Comparison of ENCODE assay signal across 15 cellular contexts in genomic region chr12:64566882-64567517, GRCh38. TPM values are rescaled to one million over a fixed set of nuclear protein-coding genes. Genes with fewer than 3 reads are reported as not detected.
DNase-seq lines count a peak whose midpoint lies in the region; ATAC-seq and TF ChIP-seq lines count a peak whose summit lies in the region.
"Had no signal": no experiment of that assay in that cellular context is flagged by ENCODE, and none has a peak within 500 bp of the region (broad histone marks: within the 10 kb centered on the region; RNA-seq: fewer than 3 reads in every experiment).

No MANE protein-coding gene starts in this region.

- H3K27me3 ChIP-seq in breast epithelium, result no peaks in the 10 kb centered on the region
- H3K27me3 ChIP-seq: foreskin keratinocyte had no signal

- no peak for TF ChIP-seq POLR2A in breast epithelium (IDR thresholded peaks at IDR 0.05)

- H3K4me3 Mint-ChIP-seq in MCF 10A (ENCODE audit: unreplicated experiment) (no peak overlapping the region), glutamatergic neuron (ENCODE audit: unreplicated experiment) (no peak overlapping the region)
- no peak overlapping the region for H3K4me3 Mint-ChIP-seq in activated naive CD8-positive, alpha-beta T cell treated with anti-CD3 and anti-CD28 coated beads, Interleukin-2, amount 50 U/mL, for 24 hours
- H3K4me3 Mint-ChIP-seq: activated naive CD8-positive, alpha-beta T cell treated with anti-CD3 and anti-CD28 coated beads, Interleukin-2, amount 10 ng/mL, durations not matched to agents 7 days and 5 days; T-cell had no signal

- BruUV-seq in MCF 10A (replicated peaks; lab: Mats Ljungman, UMichigan), result no TSS peak

- no peaks in the 10 kb centered on the region for H3K36me3 ChIP-seq in breast epithelium
- no peaks in the 10 kb centered on the region for H3K36me3 ChIP-seq in mucosa of descending colon (ENCODE audit: low read depth)

- no peak for TF ChIP-seq CTCF in breast epithelium (IDR thresholded peaks at IDR 0.05)
- no peak for TF ChIP-seq CTCF in MCF 10A (IDR thresholded peaks at IDR 0.05; ENCODE audit: unreplicated experiment)
- no peak for TF ChIP-seq CTCF in glutamatergic neuron (IDR thresholded peaks at IDR 0.05; ENCODE audit: partially characterized antibody, unreplicated experiment)
- no peak for TF ChIP-seq CTCF in mucosa of descending colon (IDR thresholded peaks at IDR 0.05)

- H3K9me3 ChIP-seq in breast epithelium (no peaks in the 10 kb centered on the region), mucosa of descending colon (no peaks in the 10 kb centered on the region)

- DNase-seq in breast epithelium (ENCODE audit: low spot score in 2 of 2) (no peak), MCF 10A (ENCODE audit: unreplicated experiment) (no peak), NCI-H82 (lab: John Stamatoyannopoulos, UW) (peak; percentile 92), glutamatergic neuron (peak; percentile 19), mucosa of descending colon (no peak), SHP77 (lab: John Stamatoyannopoulos, UW) (no peak)
- DNase-seq in activated naive CD8-positive, alpha-beta T cell treated with anti-CD3 and anti-CD28 coated beads, Interleukin-2, amount 50 U/mL, for 24 hours, result no peak
- DNase-seq in activated CD8-positive, alpha-beta memory T cell treated with anti-CD3 and anti-CD28 coated beads, Interleukin-2, amount 50 U/mL, for 4 hours, result no peak
- DNase-seq: ACHN; activated naive CD8-positive, alpha-beta T cell treated with anti-CD3 and anti-CD28 coated beads, Interleukin-2, amount 10 ng/mL, durations not matched to agents 7 days and 5 days; activated T-cell treated with anti-CD3 and anti-CD28 coated beads for 4 hours; foreskin keratinocyte; T-cell had no signal

- POLR2A ChIA-PET in MCF 10A (lab: Yijun Ruan, JAX), result no interaction called here

- H3K27me3 Mint-ChIP-seq in MCF 10A (ENCODE audit: insufficient read depth, unreplicated experiment) (no peaks in the 10 kb centered on the region), glutamatergic neuron (ENCODE audit: unreplicated experiment) (no peaks in the 10 kb centered on the region)
- H3K27me3 Mint-ChIP-seq in activated naive CD8-positive, alpha-beta T cell treated with anti-CD3 and anti-CD28 coated beads, Interleukin-2, amount 50 U/mL, for 24 hours, result no peaks in the 10 kb centered on the region
- H3K27me3 Mint-ChIP-seq: activated naive CD8-positive, alpha-beta T cell treated with anti-CD3 and anti-CD28 coated beads, Interleukin-2, amount 10 ng/mL, durations not matched to agents 7 days and 5 days; T-cell had no signal

- H3K4me3 ChIP-seq in breast epithelium (no peak overlapping the region), mucosa of descending colon (no peak overlapping the region)
- H3K4me3 ChIP-seq: PC-9 had no signal

- H3K27ac ChIP-seq in breast epithelium, result peak overlapping the region; percentile 34 to 54
- H3K27ac ChIP-seq: foreskin keratinocyte, PC-9 had no signal

- no peak for ATAC-seq in mucosa of descending colon
- ATAC-seq in activated naive CD8-positive, alpha-beta T cell treated with anti-CD3 and anti-CD28 coated beads, Interleukin-2, amount 50 U/mL, for 24 hours, result no peak
- ATAC-seq: foreskin keratinocyte, HCT116, T-cell had no signal

- H3K4me1 Mint-ChIP-seq in MCF 10A (ENCODE audit: insufficient read depth, unreplicated experiment) (no peaks in the 10 kb centered on the region), glutamatergic neuron (ENCODE audit: low read depth, unreplicated experiment) (peaks cover 15% of the 10 kb centered on the region)
- H3K4me1 Mint-ChIP-seq in activated naive CD8-positive, alpha-beta T cell treated with anti-CD3 and anti-CD28 coated beads, Interleukin-2, amount 50 U/mL, for 24 hours, result peaks cover 8% of the 10 kb centered on the region

- H3K36me3 Mint-ChIP-seq in MCF 10A (ENCODE audit: insufficient read depth, unreplicated experiment) (no peaks in the 10 kb centered on the region), glutamatergic neuron (ENCODE audit: unreplicated experiment) (peaks cover 6% of the 10 kb centered on the region)
- H3K36me3 Mint-ChIP-seq in activated naive CD8-positive, alpha-beta T cell treated with anti-CD3 and anti-CD28 coated beads, Interleukin-2, amount 50 U/mL, for 24 hours (ENCODE audit: low read depth), result no peaks in the 10 kb centered on the region
- H3K36me3 Mint-ChIP-seq: activated naive CD8-positive, alpha-beta T cell treated with anti-CD3 and anti-CD28 coated beads, Interleukin-2, amount 10 ng/mL, durations not matched to agents 7 days and 5 days; T-cell had no signal

- CTCF ChIA-PET in MCF 10A (lab: Yijun Ruan, JAX), result interaction anchor here (0.6 to 2.2 kb wide), 2 partner anchors 12 to 17 kb away, joined by 3 to 9 read pairs; no protein-coding TSS in a partner anchor

- intact Hi-C loops in breast epithelium (cut with DNase I; ENCODE audit: low total_unique reads) (no loop called here), MCF 10A (cut with micrococcal nuclease) (no loop called here), mucosa of descending colon (cut with DNase I, micrococcal nuclease) (no loop called here)

- no peak overlapping the region for H3K27ac Mint-ChIP-seq in MCF 10A (ENCODE audit: low read depth, unreplicated experiment)
- no peak overlapping the region for H3K27ac Mint-ChIP-seq in glutamatergic neuron (ENCODE audit: unreplicated experiment)
- no peak overlapping the region for H3K27ac Mint-ChIP-seq in activated naive CD8-positive, alpha-beta T cell treated with anti-CD3 and anti-CD28 coated beads, Interleukin-2, amount 50 U/mL, for 24 hours
- H3K27ac Mint-ChIP-seq: activated naive CD8-positive, alpha-beta T cell treated with anti-CD3 and anti-CD28 coated beads, Interleukin-2, amount 10 ng/mL, durations not matched to agents 7 days and 5 days had no signal

- H3K9me3 Mint-ChIP-seq in MCF 10A (ENCODE audit: unreplicated experiment), result no peaks in the 10 kb centered on the region
- no peaks in the 10 kb centered on the region for H3K9me3 Mint-ChIP-seq in glutamatergic neuron (ENCODE audit: unreplicated experiment)
- no peaks in the 10 kb centered on the region for H3K9me3 Mint-ChIP-seq in activated naive CD8-positive, alpha-beta T cell treated with anti-CD3 and anti-CD28 coated beads, Interleukin-2, amount 50 U/mL, for 24 hours
- H3K9me3 Mint-ChIP-seq: activated naive CD8-positive, alpha-beta T cell treated with anti-CD3 and anti-CD28 coated beads, Interleukin-2, amount 10 ng/mL, durations not matched to agents 7 days and 5 days; T-cell had no signal

- H3K4me1 ChIP-seq in breast epithelium (no peaks in the 10 kb centered on the region), mucosa of descending colon (ENCODE audit: low read depth) (peaks cover 20% of the 10 kb centered on the region)
- H3K4me1 ChIP-seq: foreskin keratinocyte had no signal

RNA-seq across cellular contexts. Expression of gene RASSF3, which starts 43.3 kb away (rescaled TPM):
- 10 to 100 TPM; 23.4 to 28.4 (median 24.6) TPM for total RNA-seq in breast epithelium
- total RNA-seq in MCF 10A (2022), result 30.5 and 30.6 TPM in 2 replicates
- total RNA-seq in glutamatergic neuron (ENCODE audit: unreplicated experiment), result 28.2 TPM
- total RNA-seq in mucosa of descending colon, result 100 to 1,000 TPM in 1 of 3 donors, 10 to 100 TPM in 2; 88.0 to 331 (median 90.2) TPM

Comparison
In these comparisons a context has a peak if more than half of its experiments do, and no peak if none do; other contexts are left out.
1. DNase-seq: peak in NCI-H82 (single experiment) and glutamatergic neuron (single experiment); none in breast epithelium (0 of 2), MCF 10A (single experiment), mucosa of descending colon (0 of 3), activated naive CD8-positive, alpha-beta T cell treated with anti-CD3 and anti-CD28 coated beads, Interleukin-2, amount 50 U/mL, for 24 hours (single experiment), activated CD8-positive, alpha-beta memory T cell treated with anti-CD3 and anti-CD28 coated beads, Interleukin-2, amount 50 U/mL, for 4 hours (single experiment) and SHP77 (0 of 2).